8 cellular contexts compared by ENCODE assay signal in the genomic region with DNA sequence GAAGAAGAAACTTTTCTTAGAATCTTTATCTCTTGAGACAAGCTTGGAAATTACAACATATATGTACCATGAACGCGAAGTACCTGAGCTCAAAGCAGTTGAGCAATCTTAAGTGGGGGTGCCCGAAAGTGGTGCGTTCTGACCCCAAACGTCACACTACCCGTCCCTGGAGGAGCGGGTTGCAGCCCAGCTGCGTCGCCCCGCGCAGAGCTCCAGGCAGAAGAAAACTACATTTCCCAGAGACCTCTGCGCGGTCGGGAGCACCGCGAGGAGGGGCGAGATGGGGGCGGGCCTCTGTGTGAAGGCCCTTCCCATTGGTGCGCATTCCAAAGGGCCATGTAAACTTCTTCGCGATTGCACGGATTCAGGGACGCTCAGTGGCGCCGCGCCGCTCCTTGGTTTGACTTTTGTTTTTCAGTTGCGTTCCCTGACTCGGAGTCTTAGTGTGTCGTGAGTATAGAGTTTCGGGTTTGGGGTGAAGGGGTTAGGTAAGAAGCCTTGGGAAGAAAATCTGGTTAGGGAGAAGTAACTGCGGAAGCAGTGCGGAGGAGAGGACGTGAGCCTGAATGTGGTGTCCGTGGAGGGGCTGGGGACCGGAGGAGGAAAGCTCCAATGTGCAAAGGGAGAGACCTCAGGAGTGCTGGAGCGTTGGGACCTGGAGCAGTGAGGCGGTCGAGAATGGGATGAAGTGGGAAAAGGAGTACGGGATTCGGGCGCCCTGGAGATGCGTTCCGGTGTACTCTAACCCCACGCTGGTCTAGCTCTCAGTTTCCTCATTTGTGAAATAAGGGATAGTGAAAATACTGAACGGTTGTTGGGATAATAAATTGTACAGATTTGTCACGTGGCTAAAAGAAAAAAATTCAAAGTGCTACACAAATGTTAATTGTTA. TPM values are rescaled to one million over a fixed set of nuclear protein-coding genes. Genes with fewer than 3 reads are reported as not detected.
DNase-seq lines count a peak whose midpoint lies in the region; ATAC-seq, FAIRE-seq and TF ChIP-seq lines count a peak whose summit lies in the region.

Gene CCDC77 (plus strand): TSS at position 410 of the 892 bp plus-strand sequence. CDS start 7,740 bp downstream, outside the sequence.

- CTCF ChIA-PET in CD4-positive, alpha-beta T cell (lab: Charles Lee), result interaction anchor here (0.6 to 2.3 kb wide), 5 partner anchors 12 to 137 kb away, joined by 3 to 25 read pairs (median 4); partner anchors contain the start of gene KDM5A

- H3K27me3 Mint-ChIP-seq in CD4-positive, alpha-beta T cell, result no peaks in the 10 kb centered on the region
- no peaks in the 10 kb centered on the region for H3K27me3 Mint-ChIP-seq in naive thymus-derived CD8-positive, alpha-beta T cell

- no peaks in the 10 kb centered on the region for H3K4me1 Mint-ChIP-seq in CD4-positive, alpha-beta T cell (ENCODE audit: low read depth)
- H3K4me1 Mint-ChIP-seq in naive thymus-derived CD8-positive, alpha-beta T cell, result peaks cover 0 to 5% (median 0%) of the 10 kb centered on the region in 4 donors

- no peak for TF ChIP-seq EP300 in esophagus muscularis mucosa (IDR thresholded peaks at IDR 0.05)
- TF ChIP-seq EP300 in stomach (IDR thresholded peaks at IDR 0.05), result no peak

- H3K27me3 ChIP-seq in CD4-positive, alpha-beta T cell (ENCODE audit: control insufficient read depth, insufficient read depth, low read length), result no peaks in the 10 kb centered on the region
- H3K27me3 ChIP-seq in esophagus muscularis mucosa (no peaks in the 10 kb centered on the region), stomach (no peaks in the 10 kb centered on the region)

- H3K27ac Mint-ChIP-seq in CD4-positive, alpha-beta T cell, result no peak within 1 kb of the TSS
- H3K27ac Mint-ChIP-seq in naive thymus-derived CD8-positive, alpha-beta T cell, result peak within 1 kb of the TSS in 1 of 10 donors; percentile 24

- peak; percentile 92 for FAIRE-seq in HTR-8/SVneo (lab: Jason Lieb, UNC)

- peak; percentile 85 to 95 (median 90) for DNase-seq in CD4-positive, alpha-beta T cell
- peak; percentile 95 for DNase-seq in HTR-8/SVneo (ENCODE audit: insufficient read length, low spot score)
- DNase-seq in activated CD8-positive, alpha-beta memory T cell treated with anti-CD3 and anti-CD28 coated beads for 4 hours (ENCODE audit: low read depth in 2 of 2), result peak; percentile 83 to 86
- peak; percentile 98 for DNase-seq in esophagus muscularis mucosa (ENCODE audit: extremely low spot score)
- peak; percentile 83 to 98 (median 94) for DNase-seq in naive thymus-derived CD8-positive, alpha-beta T cell
- DNase-seq in stomach, result peak; percentile 92
- DNase-seq in NCI-H526 (lab: John Stamatoyannopoulos, UW), result no peak

- peak; percentile 22 for TF ChIP-seq CTCF in CD4-positive, alpha-beta T cell (IDR thresholded peaks at IDR 0.05)
- TF ChIP-seq CTCF in esophagus muscularis mucosa (IDR thresholded peaks at IDR 0.05) (peak; percentile 30 to 51 (median 32)), stomach (IDR thresholded peaks at IDR 0.05) (peak in 1 of 7 experiments; percentile 31)

- H3K4me3 ChIP-seq in esophagus muscularis mucosa (peak within 1 kb of the TSS; percentile 60 to 73 (median 70)), stomach (peak within 1 kb of the TSS; percentile 65 to 75 (median 70))

- intact Hi-C loops in CD4-positive, alpha-beta T cell (cut with DNase I, micrococcal nuclease), result loop anchor here (1.0 kb wide), 1 partner anchor 12 kb away; the partner anchor contains the start of gene KDM5A (in 2 of the 2)
- intact Hi-C loops in esophagus muscularis mucosa (cut with DNase I), result no loop called here
- intact Hi-C loops in stomach (cut with DNase I; ENCODE audit: low total_unique reads), result no loop called here

- peak within 1 kb of the TSS; percentile 29 for H3K27ac ChIP-seq in CD4-positive, alpha-beta T cell (ENCODE audit: low read depth, low read length)
- H3K27ac ChIP-seq in esophagus muscularis mucosa (replicated peaks in 1 of 4) (peak within 1 kb of the TSS; percentile 73 to 78 (median 74)), stomach (peak within 1 kb of the TSS; percentile 31 to 82 (median 72))

- POLR2A ChIA-PET in CD4-positive, alpha-beta T cell (lab: Charles Lee), result interaction anchor here (0.6 to 5.5 kb wide), 8 partner anchors 10 to 548 kb away, joined by 3 to 90 read pairs (median 3); partner anchors contain the start of genes KDM5A and RAD52
- POLR2A ChIA-PET in naive thymus-derived CD8-positive, alpha-beta T cell (lab: Charles Lee), result interaction anchor here (0.5 to 3.8 kb wide), 5 partner anchors 8 to 590 kb away, joined by 3 to 71 read pairs (median 3); partner anchors contain the start of genes ERC1 and KDM5A

- H3K36me3 ChIP-seq in esophagus muscularis mucosa (no peaks in the 10 kb centered on the region), stomach (peaks cover 0 to 4% (median 2%) of the 10 kb centered on the region in 4 donors)

- 1% methylated on average over 33 of the region's 47 CpGs for WGBS in esophagus muscularis mucosa
- WGBS in stomach, 5 donors, result 0 to 1% (median 1%) methylated on average over 43 to 47 of the region's 47 CpGs

- H3K4me1 ChIP-seq in esophagus muscularis mucosa, result peaks cover 12 to 17% (median 14%) of the 10 kb centered on the region in 4 donors
- peaks cover 8 to 21% (median 10%) of the 10 kb centered on the region in 4 donors for H3K4me1 ChIP-seq in stomach

- TF ChIP-seq POLR2A in esophagus muscularis mucosa (IDR thresholded peaks at IDR 0.05; ENCODE audit: low read depth) (no peak), stomach (IDR thresholded peaks at IDR 0.05) (no peak)

- H3K9me3 ChIP-seq in CD4-positive, alpha-beta T cell (ENCODE audit: control insufficient read depth, low read length), result no peaks in the 10 kb centered on the region
- H3K9me3 ChIP-seq in esophagus muscularis mucosa (no peaks in the 10 kb centered on the region), stomach (no peaks in the 10 kb centered on the region)

- H3K4me3 Mint-ChIP-seq in CD4-positive, alpha-beta T cell, result no peak within 1 kb of the TSS
- no peak within 1 kb of the TSS for H3K4me3 Mint-ChIP-seq in naive thymus-derived CD8-positive, alpha-beta T cell

- no peaks in the 10 kb centered on the region for H3K9me3 Mint-ChIP-seq in CD4-positive, alpha-beta T cell
- no peaks in the 10 kb centered on the region for H3K9me3 Mint-ChIP-seq in naive thymus-derived CD8-positive, alpha-beta T cell

- ATAC-seq in CD4-positive, alpha-beta T cell (ENCODE audit: poor library complexity), result peak; percentile 100
- peak; percentile 87 for ATAC-seq in GM21367 (IDR thresholded peaks at IDR 0.05; ENCODE audit: unreplicated experiment)
- peak; percentile 99 to 100 for ATAC-seq in naive thymus-derived CD8-positive, alpha-beta T cell

- peaks cover 10% of the 10 kb centered on the region for H3K36me3 Mint-ChIP-seq in CD4-positive, alpha-beta T cell (ENCODE audit: low read depth)
- peaks cover 0 to 11% (median 0%) of the 10 kb centered on the region in 3 donors for H3K36me3 Mint-ChIP-seq in naive thymus-derived CD8-positive, alpha-beta T cell

RNA-seq across cellular contexts. Expression of gene CCDC77, which starts in this region (rescaled TPM):
- total RNA-seq in CD4-positive, alpha-beta T cell, result 1 to 10 TPM; 5.3 to 7.8 TPM
- total RNA-seq in esophagus muscularis mucosa (1 to 10 TPM; 3.8 to 7.1 (median 5.0) TPM), stomach (1 to 10 TPM in 4 of 5 donors, under 1 TPM in 1; 0.58 to 7.3 (median 3.0) TPM)
- total RNA-seq in naive thymus-derived CD8-positive, alpha-beta T cell, result 10 to 100 TPM; 10.5 to 13.5 TPM
- 1 to 10 TPM; 3.4 to 6.6 (median 4.8) TPM for polyA plus RNA-seq in naive thymus-derived CD8-positive, alpha-beta T cell
- 1 to 10 TPM; 3.5 to 5.6 (median 5.2) TPM for polyA plus RNA-seq in stomach

Comparison
In these comparisons a context has a peak if more than half of its experiments do, and no peak if none do; other contexts are left out.
1. DNase-seq: peak in CD4-positive, alpha-beta T cell (10 of 10), HTR-8/SVneo (single experiment), activated CD8-positive, alpha-beta memory T cell treated with anti-CD3 and anti-CD28 coated beads for 4 hours (2 of 2), esophagus muscularis mucosa (single experiment), naive thymus-derived CD8-positive, alpha-beta T cell (10 of 10) and stomach (single experiment); none in NCI-H526 (0 of 2).
2. intact Hi-C loops: an anchor here in CD4-positive, alpha-beta T cell (1.0 kb wide); none called in esophagus muscularis mucosa and stomach.
3. Peak in every context shown above with its lines, with median percentiles within 50 percentile points of each other: ATAC-seq and H3K27ac ChIP-seq.